ENCODE assay signal across 8 cellular contexts in genomic region chr12:78864483-78865296, GRCh38. TPM values are rescaled to one million over a fixed set of nuclear protein-coding genes. Genes with fewer than 3 reads are reported as not detected.
A peak's percentile ranks its signal among the peaks of the same experiment; 100 is the strongest.
DNase-seq lines count a peak whose midpoint lies in the region; ATAC-seq and TF ChIP-seq lines count a peak whose summit lies in the region.

SYT1 (plus strand) TSS chr12:78864774.

- WGBS in iPS DF 6.9 (ENCODE audit: insufficient coverage, insufficient read length): no CpG with 5 or more reads among the region's 45 CpGs

- H3K4me1 ChIP-seq in HEK293 (ENCODE audit: control insufficient read depth, insufficient read depth, low read length) (no peaks in the 10 kb centered on the region; the same call in 1 of the 2 replicates), iPS DF 6.9 (ENCODE audit: control insufficient read depth, insufficient read depth, low read length) (no peaks in the 10 kb centered on the region), gastrocnemius medialis (no peaks in the 10 kb centered on the region)

- POLR2A ChIA-PET in HEK293 (lab: Yijun Ruan, JAX): interaction anchor here (0.5 to 0.7 kb wide), 3 partner anchors 13 to 833 kb away, joined by 3 read pairs; no protein-coding TSS in a partner anchor

- TF ChIP-seq CTCF in HEK293 (tag by site-specific recombination; IDR thresholded peaks at IDR 0.05) (no peak), brain microvascular endothelial cell (IDR thresholded peaks at IDR 0.05; ENCODE audit: low read depth, low read length, missing control alignments) (no peak), gastrocnemius medialis (IDR thresholded peaks at IDR 0.05 in 4 of 5, conservative IDR thresholded peaks at IDR 0.05 in 1 of 5) (no peak)

- intact Hi-C loops in gastrocnemius medialis (cut with DNase I; ENCODE audit: low total_unique reads): no loop called here

- DNase-seq in DMS53 treated with DMSO at 0.1 percent for 48 hours (lab: John Stamatoyannopoulos, UW; ENCODE audit: unreplicated experiment) (peak; percentile 96), NCI-H2107 (lab: John Stamatoyannopoulos, UW) (peak; percentile 92), brain microvascular endothelial cell (peak; percentile 93), iPS DF 6.9 (ENCODE audit: low read depth, low spot score) (peak; percentile 83), gastrocnemius medialis (no peak)
- DNase-seq in stimulated activated naive CD4-positive, alpha-beta T cell (lab: John Stamatoyannopoulos, UW): no peak
- no peak for DNase-seq in activated CD4-positive, alpha-beta T cell treated with anti-CD3 and anti-CD28 coated beads, Interleukin-2, amount 50 U/mL, for 1 hour

- no peak for ATAC-seq in gastrocnemius medialis

- no peaks in the 10 kb centered on the region for H3K36me3 ChIP-seq in HEK293 (ENCODE audit: control insufficient read depth in 2 of 2, insufficient read depth in 1 of 2, low read length in 2 of 2)
- no peaks in the 10 kb centered on the region for H3K36me3 ChIP-seq in brain microvascular endothelial cell (replicated peaks)
- H3K36me3 ChIP-seq in iPS DF 6.9 (ENCODE audit: control insufficient read depth, insufficient read depth, low read length): no peaks in the 10 kb centered on the region
- H3K36me3 ChIP-seq in gastrocnemius medialis: no peaks in the 10 kb centered on the region

- TF ChIP-seq POLR2A in gastrocnemius medialis (IDR thresholded peaks at IDR 0.05): no peak

- H3K4me3 ChIP-seq in HEK293 (ENCODE audit: low read depth, low read length) (peak within 1 kb of the TSS; percentile 64), brain microvascular endothelial cell (ENCODE audit: low read depth, low read length) (peak within 1 kb of the TSS; percentile 85), iPS DF 6.9 (ENCODE audit: low read length) (peak within 1 kb of the TSS; percentile 96), gastrocnemius medialis (peak within 1 kb of the TSS; percentile 31 to 52 (median 45))

- H3K27me3 ChIP-seq in brain microvascular endothelial cell (replicated peaks) (no peaks in the 10 kb centered on the region), iPS DF 6.9 (ENCODE audit: control insufficient read depth, insufficient read depth, low read length) (no peaks in the 10 kb centered on the region), gastrocnemius medialis (peaks cover 13 to 20% (median 16%) of the 10 kb centered on the region in 3 donors)

- H3K27ac ChIP-seq in HEK293 (ENCODE audit: extremely low read depth, low read depth, low read length) (peak within 1 kb of the TSS; percentile 4; the same call in 1 of the 2 replicates), brain microvascular endothelial cell (peak within 1 kb of the TSS; percentile 54), iPS DF 6.9 (ENCODE audit: low read length) (no peak within 1 kb of the TSS), gastrocnemius medialis (no peak within 1 kb of the TSS)

- CTCF ChIA-PET in HEK293 (lab: Yijun Ruan, JAX): no interaction called here

- in situ Hi-C loops in brain microvascular endothelial cell (cut with HindIII; ENCODE audit: low pct_ligation_motif_present, low sequenced_read_pairs) (no loop called here), gastrocnemius medialis (cut with MboI; ENCODE audit: low sequenced_read_pairs in 4 of 4) (no loop called here)

- no peaks in the 10 kb centered on the region for H3K9me3 ChIP-seq in HEK293 (ENCODE audit: control insufficient read depth, insufficient read depth, low read depth, low read length)
- H3K9me3 ChIP-seq in iPS DF 6.9 (ENCODE audit: control insufficient read depth, insufficient read depth, low read length): no peaks in the 10 kb centered on the region
- no peaks in the 10 kb centered on the region for H3K9me3 ChIP-seq in gastrocnemius medialis

TF ChIP-seq in HEK293, 187 proteins besides CTCF, POLR2A, EP300 and RAD21:
- TF ChIP-seq EGR2 (tag by site-specific recombination; IDR thresholded peaks at IDR 0.05; ENCODE audit: low read depth) (0 out of 2 replicates have a peak, but pooled peaks have one; percentile 19), ZNF521 (tag by site-specific recombination; IDR thresholded peaks at IDR 0.05) (no peak), ZNF202 (tag by site-specific recombination; IDR thresholded peaks at IDR 0.05; ENCODE audit: borderline replicate concordance) (peak; percentile 56; the same call in 1 of the 2 replicates), SP2 (tag by site-specific recombination; IDR thresholded peaks at IDR 0.05) (peak; percentile 78), ZNF19 (tag by site-specific recombination; IDR thresholded peaks at IDR 0.05; ENCODE audit: low read depth) (no peak), SCRT2 (tag by site-specific recombination; IDR thresholded peaks at IDR 0.05) (no peak), ZNF335 (tag by site-specific recombination; conservative IDR thresholded peaks at IDR 0.05) (no peak), ZNF112 (tag by site-specific recombination; IDR thresholded peaks at IDR 0.05) (no peak), ZNF394 (tag by site-specific recombination; IDR thresholded peaks at IDR 0.05; ENCODE audit: borderline replicate concordance) (peak; percentile 49; the same call in 1 of the 2 replicates), ZBTB10 (tag by site-specific recombination; IDR thresholded peaks at IDR 0.05) (peak; percentile 35; the same call in 1 of the 2 replicates), ZNF830 (tag by site-specific recombination; IDR thresholded peaks at IDR 0.05; ENCODE audit: low read depth) (no peak), YY2 (tag by site-specific recombination; IDR thresholded peaks at IDR 0.05) (no peak), SP3 (tag by site-specific recombination; IDR thresholded peaks at IDR 0.05) (peak; percentile 71; the same call in 1 of the 2 replicates)
- TF ChIP-seq, protein P1, sequence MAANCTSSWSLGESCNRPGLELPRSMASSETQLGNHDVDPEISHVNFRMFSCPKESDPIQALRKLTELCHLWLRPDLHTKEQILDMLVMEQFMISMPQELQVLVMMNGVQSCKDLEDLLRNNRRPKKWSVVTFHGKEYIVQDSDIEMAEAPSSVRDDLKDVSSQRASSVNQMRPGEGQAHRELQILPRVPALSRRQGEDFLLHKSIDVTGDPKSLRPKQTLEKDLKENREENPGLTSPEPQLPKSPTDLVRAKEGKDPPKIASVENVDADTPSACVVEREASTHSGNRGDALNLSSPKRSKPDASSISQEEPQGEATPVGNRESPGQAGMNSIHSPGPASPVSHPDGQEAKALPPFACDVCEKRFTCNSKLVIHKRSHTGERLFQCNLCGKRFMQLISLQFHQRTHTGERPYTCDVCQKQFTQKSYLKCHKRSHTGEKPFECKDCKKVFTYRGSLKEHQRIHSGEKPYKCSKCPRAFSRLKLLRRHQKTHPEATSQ (tag by site-specific recombination; IDR thresholded peaks at IDR 0.05): no peak

RNA-seq across cellular contexts. Expression of gene SYT1, which starts in this region (rescaled TPM):
- total RNA-seq in gastrocnemius medialis: under 1 TPM in 2 of 4 donors, not detected in 2; 0.13 to 0.88 TPM

Comparison
In these comparisons a context has a peak if more than half of its experiments do, and no peak if none do; other contexts are left out.
1. DNase-seq: peak in DMS53 treated with DMSO at 0.1 percent for 48 hours (single experiment), NCI-H2107 (single experiment), brain microvascular endothelial cell (single experiment) and iPS DF 6.9 (single experiment); none in gastrocnemius medialis (0 of 2), stimulated activated naive CD4-positive, alpha-beta T cell (0 of 6) and activated CD4-positive, alpha-beta T cell treated with anti-CD3 and anti-CD28 coated beads, Interleukin-2, amount 50 U/mL, for 1 hour (single experiment).
2. H3K27ac ChIP-seq: peak in HEK293 (single experiment) and brain microvascular endothelial cell (single experiment); none in iPS DF 6.9 (single experiment) and gastrocnemius medialis (0 of 4).
3. H3K4me3 ChIP-seq: peak in every context shown above with its lines; median percentile 96 in iPS DF 6.9; 85 in brain microvascular endothelial cell; 64 in HEK293; 45 in gastrocnemius medialis.